ENCODE assay signal across 13 cellular contexts in the genomic region with DNA sequence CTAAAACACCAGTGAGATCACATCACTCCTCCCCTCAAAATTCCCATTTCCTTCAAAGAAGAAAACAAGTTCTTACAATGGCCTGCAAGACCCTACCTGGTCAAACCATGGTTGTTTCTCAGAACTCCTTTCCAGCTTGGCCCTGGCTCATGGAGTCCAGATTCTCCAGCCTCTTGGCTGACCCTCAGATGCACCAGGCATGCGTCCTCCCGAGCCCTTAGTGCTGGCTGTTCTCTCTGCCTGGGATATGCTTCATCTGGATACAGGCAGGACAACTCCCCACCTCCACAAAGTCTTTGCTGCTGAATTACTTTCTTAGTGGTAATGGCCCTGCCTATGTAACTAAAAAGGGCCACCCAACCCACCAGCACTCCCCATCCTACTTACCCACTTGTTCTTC.
"Had no signal": no experiment of that assay in that cellular context is flagged by ENCODE, and none has a peak within 500 bp of the region (broad histone marks: within the 10 kb centered on the region; RNA-seq: fewer than 3 reads in every experiment).

No MANE protein-coding gene starts in this region.

- H3K27me3 ChIP-seq: ovary had no signal

- H3K9me3 ChIP-seq: ovary had no signal

- H3K27me3 Mint-ChIP-seq: activated B cell treated with CpG ODN at 0.5 μM for 24 hours; activated CD4-positive, alpha-beta T cell treated with anti-CD3 and anti-CD28 coated beads, Interleukin-2, amount 10 ng/mL, durations not matched to agents 7 days and 5 days; activated naive CD4-positive, alpha-beta T cell treated with anti-CD3 and anti-CD28 coated beads, Interleukin-2, amount 10 ng/mL, durations not matched to agents 7 days and 5 days; type B pancreatic cell had no signal

- H3K4me3 Mint-ChIP-seq: activated B cell treated with CpG ODN at 0.5 μM for 24 hours; activated CD4-positive, alpha-beta T cell treated with anti-CD3 and anti-CD28 coated beads, Interleukin-2, amount 10 ng/mL, durations not matched to agents 7 days and 5 days; activated naive CD4-positive, alpha-beta T cell treated with anti-CD3 and anti-CD28 coated beads, Interleukin-2, amount 10 ng/mL, durations not matched to agents 7 days and 5 days; endodermal cell; neural crest cell; T-helper 1 cell treated with Interleukin-12 subunit alpha and Interleukin-12 subunit beta and Interleukin-4 antibody, amounts not matched to agents 30 μg/mL and 1 μg/mL, for 36 hours; type B pancreatic cell had no signal

- DNase-seq: activated B cell treated with CpG ODN at 0.5 μM for 24 hours; activated CD4-positive, alpha-beta T cell treated with anti-CD3 and anti-CD28 coated beads, Interleukin-2, amount 10 ng/mL, durations not matched to agents 7 days and 5 days; activated CD8-positive, alpha-beta memory T cell treated with anti-CD3 and anti-CD28 coated beads for 24 hours; activated naive CD4-positive, alpha-beta T cell treated with anti-CD3 and anti-CD28 coated beads, Interleukin-2, amount 10 ng/mL, durations not matched to agents 7 days and 5 days; caudate nucleus; endodermal cell; erythroblast had no signal

- H3K27ac Mint-ChIP-seq: activated B cell treated with CpG ODN at 0.5 μM for 24 hours; activated CD4-positive, alpha-beta T cell treated with anti-CD3 and anti-CD28 coated beads, Interleukin-2, amount 10 ng/mL, durations not matched to agents 7 days and 5 days; activated naive CD4-positive, alpha-beta T cell treated with anti-CD3 and anti-CD28 coated beads, Interleukin-2, amount 10 ng/mL, durations not matched to agents 7 days and 5 days; activated T-helper 2 cell treated with anti-CD3 and anti-CD28 coated beads, Interferon-gamma antibody, Interleukin-2, Interleukin-4, amounts not matched to agents 10 μg/mL and 5 μg/mL and 100 μg/mL, durations not matched to agents 14 hours and 24 hours and 36 hours; endodermal cell; T-helper 1 cell treated with Interleukin-12 subunit alpha and Interleukin-12 subunit beta and Interleukin-4 antibody, amounts not matched to agents 30 μg/mL and 1 μg/mL, for 36 hours; type B pancreatic cell had no signal

- H3K27ac ChIP-seq: ovary had no signal

- H3K4me3 ChIP-seq: ovary, smooth muscle cell had no signal

- H3K9me3 Mint-ChIP-seq: activated B cell treated with CpG ODN at 0.5 μM for 24 hours; activated CD4-positive, alpha-beta T cell treated with anti-CD3 and anti-CD28 coated beads, Interleukin-2, amount 10 ng/mL, durations not matched to agents 7 days and 5 days; activated naive CD4-positive, alpha-beta T cell treated with anti-CD3 and anti-CD28 coated beads, Interleukin-2, amount 10 ng/mL, durations not matched to agents 7 days and 5 days; activated T-helper 2 cell treated with anti-CD3 and anti-CD28 coated beads, Interferon-gamma antibody, Interleukin-2, Interleukin-4, amounts not matched to agents 10 μg/mL and 5 μg/mL and 100 μg/mL, durations not matched to agents 14 hours and 24 hours and 36 hours; endodermal cell had no signal

- H3K4me2 ChIP-seq: smooth muscle cell had no signal

- H3K36me3 Mint-ChIP-seq: activated naive CD4-positive, alpha-beta T cell treated with anti-CD3 and anti-CD28 coated beads, Interleukin-2, amount 10 ng/mL, durations not matched to agents 7 days and 5 days had no signal

- H3K4me1 Mint-ChIP-seq: activated CD4-positive, alpha-beta T cell treated with anti-CD3 and anti-CD28 coated beads, Interleukin-2, amount 10 ng/mL, durations not matched to agents 7 days and 5 days; activated naive CD4-positive, alpha-beta T cell treated with anti-CD3 and anti-CD28 coated beads, Interleukin-2, amount 10 ng/mL, durations not matched to agents 7 days and 5 days; endodermal cell had no signal

- H3K36me3 ChIP-seq: ovary had no signal
